In the genomic region with DNA sequence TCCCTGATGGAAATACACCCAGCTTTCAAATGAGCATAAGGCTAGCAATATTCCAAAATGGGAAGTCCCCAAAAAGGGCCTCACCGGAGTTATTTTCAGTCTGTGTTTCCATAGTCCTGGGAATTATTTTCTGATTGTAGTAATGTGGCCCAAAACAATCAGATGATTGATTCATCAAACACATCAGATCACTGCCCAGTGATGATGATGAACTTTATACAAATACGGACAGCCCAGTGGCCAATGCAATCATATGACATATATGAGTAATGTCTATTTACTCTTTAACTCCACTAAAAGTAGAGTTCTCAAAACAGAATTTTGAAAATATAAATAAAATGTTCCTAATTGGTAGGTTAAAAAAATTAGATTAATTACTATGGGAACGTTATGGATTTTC, we compare ENCODE assay signal across 15 cellular contexts.
"Had no signal": no experiment of that assay in that cellular context is flagged by ENCODE, and none has a peak within 500 bp of the region (broad histone marks: within the 10 kb centered on the region; RNA-seq: fewer than 3 reads in every experiment).

No MANE protein-coding gene starts in this region.

- H3K36me3 ChIP-seq: colonic mucosa, heart left ventricle, right lobe of liver, stomach, thoracic aorta, transverse colon had no signal

- ATAC-seq: heart left ventricle; naive thymus-derived CD4-positive, alpha-beta T cell; psoas muscle; right lobe of liver had no signal

- H3K4me3 ChIP-seq: colonic mucosa, heart left ventricle, psoas muscle, right lobe of liver, stomach, thoracic aorta, transverse colon had no signal

- H3K9me3 ChIP-seq: colonic mucosa, heart left ventricle, psoas muscle, right lobe of liver, stomach, thoracic aorta, transverse colon had no signal

- H3K27ac ChIP-seq: colonic mucosa, heart left ventricle, psoas muscle, right lobe of liver, stomach, thoracic aorta, transverse colon had no signal

- H3K27me3 ChIP-seq: colonic mucosa, heart left ventricle, right lobe of liver, stomach, transverse colon had no signal

- H3K4me1 ChIP-seq: colonic mucosa, psoas muscle, right lobe of liver had no signal

- DNase-seq: colonic mucosa; dermis blood vessel endothelial cell; erythroblast; heart left ventricle; hypothalamus; naive thymus-derived CD4-positive, alpha-beta T cell; nephron progenitor cell; psoas muscle; retina; right lobe of liver; stimulated activated CD4-positive, alpha-beta T cell treated with anti-CD3 and anti-CD28 coated beads, Interleukin-12 subunit alpha, Interleukin-12 subunit beta, amount 100 ng/mL, for 4 hours; stimulated activated naive CD4-positive, alpha-beta T cell; stomach; transverse colon had no signal
